ENCODE assay signal across 20 cellular contexts in genomic region chr15:78989701-78990248, GRCh38. TPM values are rescaled to one million over a fixed set of nuclear protein-coding genes. Genes with fewer than 3 reads are reported as not detected.
DNase-seq lines count a peak whose midpoint lies in the region; ATAC-seq, FAIRE-seq and TF ChIP-seq lines count a peak whose summit lies in the region.
"Had no signal": no experiment of that assay in that cellular context is flagged by ENCODE, and none has a peak within 500 bp of the region (broad histone marks: within the 10 kb centered on the region; RNA-seq: fewer than 3 reads in every experiment).

No MANE protein-coding gene starts in this region.

- no peaks in the 10 kb centered on the region for H3K27me3 Mint-ChIP-seq in MCF 10A (ENCODE audit: insufficient read depth, unreplicated experiment)

- intact Hi-C loops in breast epithelium (cut with DNase I; ENCODE audit: low total_unique reads) (no loop called here), MCF 10A (cut with micrococcal nuclease) (no loop called here), kidney (cut with DNase I) (no loop called here), right cardiac atrium (cut with DNase I) (no loop called here), lower leg skin (cut with DNase I; ENCODE audit: low total_unique reads) (no loop called here)

- H3K27ac Mint-ChIP-seq in MCF 10A (ENCODE audit: low read depth, unreplicated experiment): no peak overlapping the region
- H3K27ac Mint-ChIP-seq: natural killer cell had no signal

- H3K27me3 ChIP-seq in breast epithelium (no peaks in the 10 kb centered on the region), right cardiac atrium (ENCODE audit: control insufficient read depth, insufficient read depth) (no peaks in the 10 kb centered on the region), MG63 (no peaks in the 10 kb centered on the region)
- H3K27me3 ChIP-seq: adrenal gland had no signal

- BruUV-seq in MCF 10A (replicated peaks; lab: Mats Ljungman, UMichigan): no TSS peak

- H3K27ac ChIP-seq in breast epithelium: peak overlapping the region; percentile 85 to 92
- H3K27ac ChIP-seq in kidney (ENCODE audit: low read depth in 2 of 2, low read length in 2 of 2): peak overlapping the region; percentile 85 to 91
- H3K27ac ChIP-seq in right cardiac atrium (ENCODE audit: low read length): no peak overlapping the region

- H3K36me3 ChIP-seq in breast epithelium (no peaks in the 10 kb centered on the region), kidney (ENCODE audit: control insufficient read depth in 1 of 2, insufficient read depth in 2 of 2, low read length in 2 of 2) (no peaks in the 10 kb centered on the region), MG63 (peaks cover 2% of the 10 kb centered on the region; the same call in 1 of the 2 replicates)
- H3K36me3 ChIP-seq: adrenal gland, thoracic aorta had no signal

- no peak overlapping the region for H3K4me3 ChIP-seq in breast epithelium
- H3K4me3 ChIP-seq in kidney (ENCODE audit: low read length in 2 of 2): no peak overlapping the region
- no peak overlapping the region for H3K4me3 ChIP-seq in retinal pigment epithelial cell (ENCODE audit: low read length)
- H3K4me3 ChIP-seq in right cardiac atrium (ENCODE audit: low read length): no peak overlapping the region
- H3K4me3 ChIP-seq in MG63: no peak overlapping the region
- no peak overlapping the region for H3K4me3 ChIP-seq in lower leg skin (ENCODE audit: low read depth, poor library complexity, severe bottlenecking)
- H3K4me3 ChIP-seq: adrenal gland, GM12878, thoracic aorta had no signal

- H3K4me3 Mint-ChIP-seq in MCF 10A (ENCODE audit: unreplicated experiment): no peak overlapping the region
- H3K4me3 Mint-ChIP-seq: natural killer cell had no signal

- no peak for FAIRE-seq in kidney (lab: Jason Lieb, UNC)
- FAIRE-seq: GM12878 had no signal

- no peaks in the 10 kb centered on the region for H3K9me3 ChIP-seq in breast epithelium
- H3K9me3 ChIP-seq in kidney (ENCODE audit: control insufficient read depth in 1 of 2, low read length in 2 of 2): no peaks in the 10 kb centered on the region
- H3K9me3 ChIP-seq in right cardiac atrium (ENCODE audit: control insufficient read depth, low read length): no peaks in the 10 kb centered on the region
- no peaks in the 10 kb centered on the region for H3K9me3 ChIP-seq in MG63
- H3K9me3 ChIP-seq: adrenal gland, thoracic aorta had no signal

- ATAC-seq in right cardiac atrium: no peak
- ATAC-seq: GM12878, natural killer cell had no signal

- no peaks in the 10 kb centered on the region for H3K9me3 Mint-ChIP-seq in MCF 10A (ENCODE audit: unreplicated experiment)
- H3K9me3 Mint-ChIP-seq: natural killer cell had no signal

- H3K4me1 Mint-ChIP-seq in MCF 10A (ENCODE audit: insufficient read depth, unreplicated experiment): peaks cover 19% of the 10 kb centered on the region

- POLR2A ChIA-PET in MCF 10A (lab: Yijun Ruan, JAX): interaction anchor here (0.9 kb wide), 1 partner anchor 81 kb away, joined by 4 read pairs; no protein-coding TSS in a partner anchor

- TF ChIP-seq CTCF in breast epithelium (IDR thresholded peaks at IDR 0.05) (no peak), MCF 10A (IDR thresholded peaks at IDR 0.05; ENCODE audit: unreplicated experiment) (no peak), kidney (IDR thresholded peaks at IDR 0.05; ENCODE audit: borderline replicate concordance, extremely low read depth, insufficient read depth) (no peak), retinal pigment epithelial cell (conservative IDR thresholded peaks at IDR 0.05; ENCODE audit: low read depth, low read length) (no peak), lower leg skin (IDR thresholded peaks at IDR 0.05) (no peak)

- H3K9ac ChIP-seq in kidney (ENCODE audit: low read length in 2 of 2): peak overlapping the region in 1 of 2 donors; percentile 56

- CTCF ChIA-PET in MCF 10A (lab: Yijun Ruan, JAX): interaction anchor here (1.0 kb wide), 1 partner anchor 9 kb away, joined by 4 read pairs; no protein-coding TSS in a partner anchor

- WGBS in right cardiac atrium: 93% methylated on average over 9 of the region's 9 CpGs
- 77 to 93% methylated on average over 9 of the region's 9 CpGs for WGBS in lower leg skin, 2 donors

- H3K36me3 Mint-ChIP-seq in MCF 10A (ENCODE audit: insufficient read depth, unreplicated experiment): no peaks in the 10 kb centered on the region
- H3K36me3 Mint-ChIP-seq: natural killer cell had no signal

- no peak for TF ChIP-seq POLR2A in breast epithelium (IDR thresholded peaks at IDR 0.05)
- no peak for TF ChIP-seq POLR2A in lower leg skin (IDR thresholded peaks at IDR 0.05)

- DNase-seq in breast epithelium (ENCODE audit: low spot score in 2 of 2) (no peak), MCF 10A (ENCODE audit: unreplicated experiment) (no peak), kidney (peak; percentile 33), retinal pigment epithelial cell (ENCODE audit: low read depth) (peak; percentile 94), right cardiac atrium (no peak), MG63 (no peak), T1000 (lab: John Stamatoyannopoulos, UW) (no peak), lower leg skin (ENCODE audit: low spot score in 2 of 2) (no peak)
- DNase-seq: 8988T; activated CD4-positive, alpha-beta T cell treated with anti-CD3 and anti-CD28 coated beads, Interleukin-2, amount 50 U/mL, for 1 hour; activated gamma-delta T cell; central memory CD4-positive, alpha-beta T cell; effector memory CD4-positive, alpha-beta T cell; GF-D8; natural killer cell; NCI-H1417; NCI-H524 had no signal

- no peaks in the 10 kb centered on the region for H3K4me1 ChIP-seq in breast epithelium
- H3K4me1 ChIP-seq in kidney (ENCODE audit: control insufficient read depth in 1 of 2, insufficient read depth in 1 of 2, low read depth in 1 of 2, low read length in 2 of 2): peaks cover 31 to 40% of the 10 kb centered on the region in 2 donors
- H3K4me1 ChIP-seq in right cardiac atrium (ENCODE audit: control insufficient read depth, insufficient read depth, low read length): no peaks in the 10 kb centered on the region

RNA-seq across cellular contexts. Expression of gene CTSH, which starts 44.9 kb away (rescaled TPM):
- 100 to 1,000 TPM; 158 to 272 (median 163) TPM for total RNA-seq in breast epithelium
- total RNA-seq in MCF 10A (2022): 12.5 and 14.4 TPM in 2 replicates
- total RNA-seq in kidney: 201 TPM
- polyA plus RNA-seq in kidney (ENCODE audit: insufficient read depth, low read depth, low replicate concordance): 1,628 TPM
- total RNA-seq in right cardiac atrium: 100 to 1,000 TPM in 1 of 4 donors, 10 to 100 TPM in 3; 41.0 to 101 (median 79.4) TPM
- polyA plus RNA-seq in right cardiac atrium: 126 TPM
- total RNA-seq in MG63 (2014; rRNA removed; shearing (Covaris generic); ENCODE audit: low replicate concordance): 19.8 and 100 TPM in 2 replicates
- 100 to 1,000 TPM; 213 to 518 (median 291) TPM for total RNA-seq in lower leg skin

Comparison
In these comparisons a context has a peak if more than half of its experiments do, and no peak if none do; other contexts are left out.
1. DNase-seq: peak in kidney (single experiment) and retinal pigment epithelial cell (single experiment); none in breast epithelium (0 of 2), MCF 10A (single experiment), right cardiac atrium (0 of 3), MG63 (single experiment), T1000 (single experiment) and lower leg skin (0 of 2).